In genomic region chr1:115332813-115333608, GRCh38 we compare ENCODE assay signal across 14 cellular contexts. TPM values are rescaled to one million over a fixed set of nuclear protein-coding genes. Genes with fewer than 3 reads are reported as not detected.
DNase-seq lines count a peak whose midpoint lies in the region; FAIRE-seq and TF ChIP-seq lines count a peak whose summit lies in the region.
"Had no signal": no experiment of that assay in that cellular context is flagged by ENCODE, and none has a peak within 500 bp of the region (broad histone marks: within the 10 kb centered on the region; RNA-seq: fewer than 3 reads in every experiment).

No MANE protein-coding gene starts in this region.

- 70 to 80% (median 72%) methylated on average over 7 of the region's 7 CpGs for whole genome bisulfite sequencing in stomach, 5 donors

- no peaks in the 10 kb centered on the region for H3K36me3 ChIP-seq in stomach
- H3K36me3 ChIP-seq: adrenal gland had no signal

- TF ChIP-seq POLR2A in stomach (IDR thresholded peaks at IDR 0.05) (no peak), GM12891 (IDR thresholded peaks at IDR 0.05; ENCODE audit: low read depth, low read length) (no peak)

- peaks cover 7 to 41% (median 18%) of the 10 kb centered on the region in 4 donors for H3K4me1 ChIP-seq in stomach

- H3K4me3 ChIP-seq in fibroblast of the aortic adventitia (ENCODE audit: low read depth, low read length) (no peak overlapping the region), stomach (no peak overlapping the region)
- H3K4me3 ChIP-seq: adrenal gland, skin epidermis had no signal

- no peak for FAIRE-seq in GM12891 (lab: Jason Lieb, UNC)
- FAIRE-seq: A204.1, islet of Langerhans had no signal

- intact Hi-C loops in stomach (cut with DNase I; ENCODE audit: low total_unique reads) = no loop called here

- no peak for TF ChIP-seq CTCF in fibroblast of the aortic adventitia (IDR thresholded peaks at IDR 0.05; ENCODE audit: insufficient read depth, low read length)
- TF ChIP-seq CTCF in stomach (IDR thresholded peaks at IDR 0.05) = no peak

- TF ChIP-seq EP300 in stomach (IDR thresholded peaks at IDR 0.05) = no peak

- no peaks in the 10 kb centered on the region for H3K9me3 ChIP-seq in stomach
- H3K9me3 ChIP-seq: adrenal gland had no signal

- peaks cover 0 to 9% (median 8%) of the 10 kb centered on the region in 3 donors for H3K27me3 ChIP-seq in stomach

- DNase-seq in NCI-H2107 treated with DMSO at 0.1 percent for 48 hours (lab: John Stamatoyannopoulos, UW; ENCODE audit: unreplicated experiment) (peak; percentile 16), NCI-H2107 (lab: John Stamatoyannopoulos, UW) (no peak), RPMI7951 (ENCODE audit: low read depth) (peak; percentile 65), fibroblast of the aortic adventitia (ENCODE audit: low read depth) (peak; percentile 97), stomach (no peak), GM12891 (ENCODE audit: insufficient read length, low spot score) (no peak), DMS79 treated with DMSO at 0.1 percent for 48 hours (lab: John Stamatoyannopoulos, UW) (no peak), HT-29 (ENCODE audit: low spot score) (no peak)
- DNase-seq: adrenal gland, NCI-H1694 treated with DMSO at 0.1 percent for 48 hours, T-helper 9 cell had no signal

- peak overlapping the region in 3 of 5 donors; percentile 25 to 64 (median 62) for H3K27ac ChIP-seq in stomach

TF ChIP-seq in GM12891, 5 proteins besides CTCF, POLR2A, EP300 and RAD21:
- TF ChIP-seq SPI1 (IDR thresholded peaks at IDR 0.05; ENCODE audit: low read depth, low read length) (no peak), POLR2AphosphoS5 (IDR thresholded peaks at IDR 0.05; ENCODE audit: low read depth, low read length) (no peak), PAX5 (IDR thresholded peaks at IDR 0.05; ENCODE audit: insufficient read depth, low read length, severe bottlenecking) (no peak), TAF1 (IDR thresholded peaks at IDR 0.05; ENCODE audit: low read depth, low read length) (no peak), POU2F2 (IDR thresholded peaks at IDR 0.05; ENCODE audit: low read depth, low read length) (no peak)

RNA-seq across cellular contexts. Expression of gene NGF, which starts 5.0 kb away (rescaled TPM):
- 4.0 and 4.3 TPM in 2 replicates for total RNA-seq in RPMI7951 (2014; rRNA removed; shearing (Covaris generic))
- total RNA-seq in fibroblast of the aortic adventitia (ENCODE audit: low replicate concordance) (2.9 and 20.2 TPM in 2 replicates), stomach (1 to 10 TPM in 3 of 5 donors, not detected in 2; 1.8 to 3.1 (median 2.2) TPM)
- polyA plus RNA-seq in stomach = 1 to 10 TPM in 1 of 3 donors, under 1 TPM in 1, not detected in 1; 0.31 to 1.5 TPM
- not detected for polyA plus RNA-seq in GM12891 (2012; ENCODE audit: low read depth, missing spikeins)
- total RNA-seq in HT-29 (2014; rRNA removed; shearing (Covaris generic)) = not detected in 2 replicates

Comparison
In these comparisons a context has a peak if more than half of its experiments do, and no peak if none do; other contexts are left out.
1. DNase-seq: peak in NCI-H2107 treated with DMSO at 0.1 percent for 48 hours (single experiment), RPMI7951 (single experiment) and fibroblast of the aortic adventitia (single experiment); none in NCI-H2107 (single experiment), stomach (single experiment), GM12891 (single experiment), DMS79 treated with DMSO at 0.1 percent for 48 hours (single experiment) and HT-29 (single experiment).